ENCODE assay signal across 8 cellular contexts in the genomic region with DNA sequence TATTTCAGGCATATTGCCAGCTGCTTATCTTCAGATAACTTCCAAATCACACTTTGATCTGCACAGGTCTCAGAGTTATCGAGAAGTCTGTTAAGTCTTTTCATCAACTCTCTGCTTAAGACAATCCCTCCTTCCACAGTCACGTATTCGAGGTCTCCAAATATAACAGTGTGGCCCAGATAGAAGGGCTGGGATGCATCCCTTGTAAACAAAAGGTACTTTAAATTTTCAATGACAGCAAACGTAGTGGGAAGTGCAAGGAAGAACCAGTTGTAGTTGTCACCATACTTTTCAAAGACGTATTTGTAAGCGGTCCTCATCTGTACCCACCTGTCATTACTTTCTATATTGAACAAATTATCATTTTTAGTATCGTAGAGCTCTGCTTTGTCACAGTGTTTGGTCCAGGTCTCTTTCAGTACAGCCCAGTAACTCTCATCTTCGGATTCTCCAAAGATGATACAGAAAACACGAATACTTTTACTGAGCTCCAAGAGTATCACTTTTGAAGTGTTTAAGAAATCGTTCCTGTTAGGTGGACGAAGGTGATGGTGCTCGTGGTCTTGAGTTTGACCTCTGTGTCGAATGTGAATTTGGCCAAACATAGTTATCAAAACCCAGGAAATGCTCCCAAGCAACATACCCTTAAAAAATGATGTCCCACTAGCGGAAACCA. TPM values are rescaled to one million over a fixed set of nuclear protein-coding genes. Genes with fewer than 3 reads are reported as not detected.
DNase-seq lines count a peak whose midpoint lies in the region; ATAC-seq, FAIRE-seq and TF ChIP-seq lines count a peak whose summit lies in the region.

No MANE protein-coding gene starts in this region.

- H2AFZ ChIP-seq in endothelial cell of umbilical vein (ENCODE audit: low read depth, low read length) = peak overlapping the region; percentile 100

- FAIRE-seq in endothelial cell of umbilical vein (lab: Jason Lieb, UNC) = no peak

- peaks cover 10% of the 10 kb centered on the region for H3K4me1 Mint-ChIP-seq in CD14-positive monocyte

- H3K27me3 ChIP-seq in Panc1 (ENCODE audit: control insufficient read depth, insufficient read depth, low read length) (no peaks in the 10 kb centered on the region), endothelial cell of umbilical vein (ENCODE audit: control insufficient read depth in 2 of 2, insufficient read depth in 2 of 2, low read length in 2 of 2) (no peaks in the 10 kb centered on the region), ovary (no peaks in the 10 kb centered on the region)

- H3K9me1 ChIP-seq in endothelial cell of umbilical vein (replicated peaks; ENCODE audit: control insufficient read depth, extremely low read depth, insufficient read depth, low read length) = no peaks in the 10 kb centered on the region

- POLR2A ChIA-PET in Panc1 (lab: Charles Lee) (no interaction called here), endothelial cell of umbilical vein (lab: Charles Lee) (no interaction called here)

- no peaks in the 10 kb centered on the region for H3K36me3 Mint-ChIP-seq in CD14-positive monocyte

- dilution Hi-C loops in endothelial cell of umbilical vein (cut with MboI; ENCODE audit: extremely low pct_ligation_motif_present, low sequenced_read_pairs) = no loop called here

- peak overlapping the region; percentile 59 to 71 for H3K4me3 ChIP-seq in Panc1 (ENCODE audit: low read depth in 2 of 2, low read length in 2 of 2)
- peak overlapping the region; percentile 56 to 73 (median 59) for H3K4me3 ChIP-seq in endothelial cell of umbilical vein (replicated peaks in 1 of 3; ENCODE audit: insufficient read depth in 1 of 3, low read depth in 1 of 3, low read length in 3 of 3)
- peak overlapping the region; percentile 57 for H3K4me3 ChIP-seq in ovary

- BruUV-seq in Panc1 (replicated peaks; lab: Mats Ljungman, UMichigan) (no TSS peak), endothelial cell of umbilical vein (replicated peaks; lab: Mats Ljungman, UMichigan) (no TSS peak)

- no peaks in the 10 kb centered on the region for H4K20me1 ChIP-seq in endothelial cell of umbilical vein (replicated peaks; ENCODE audit: control insufficient read depth, extremely low read depth, insufficient read depth, low read length)

- TF ChIP-seq CTCF in CD14-positive monocyte (IDR thresholded peaks at IDR 0.05) (no peak), Panc1 (IDR thresholded peaks at IDR 0.05) (no peak), endothelial cell of umbilical vein (IDR thresholded peaks at IDR 0.05; ENCODE audit: extremely low read depth in 1 of 2, insufficient read depth in 1 of 2, low read depth in 1 of 2, low read length in 2 of 2) (no peak), ovary (IDR thresholded peaks at IDR 0.05) (no peak)

- no peak overlapping the region for H3K27ac Mint-ChIP-seq in CD14-positive monocyte

- peak overlapping the region; percentile 91 for H3K4me2 ChIP-seq in endothelial cell of umbilical vein (ENCODE audit: insufficient read depth, low read length)

- TF ChIP-seq POLR2A in endothelial cell of umbilical vein (IDR thresholded peaks at IDR 0.05; ENCODE audit: low read depth, low read length) (no peak), ovary (IDR thresholded peaks at IDR 0.05) (no peak)

- H3K36me3 ChIP-seq in Panc1 (ENCODE audit: control insufficient read depth, insufficient read depth, low read length) = no peaks in the 10 kb centered on the region
- H3K36me3 ChIP-seq in endothelial cell of umbilical vein (ENCODE audit: control insufficient read depth in 2 of 2, extremely low read depth in 1 of 2, insufficient read depth in 2 of 2, low read length in 2 of 2) = no peaks in the 10 kb centered on the region
- no peaks in the 10 kb centered on the region for H3K36me3 ChIP-seq in ovary

- peak; percentile 63 for ATAC-seq in Panc1
- ATAC-seq in GM19455 (IDR thresholded peaks at IDR 0.05; ENCODE audit: unreplicated experiment) = no peak

- H3K9ac ChIP-seq in endothelial cell of umbilical vein (replicated peaks; ENCODE audit: extremely low read depth, insufficient read depth, low read length) = peak overlapping the region; percentile 29

- TF ChIP-seq EP300 in ovary (IDR thresholded peaks at IDR 0.05) = no peak

- H3K9me3 Mint-ChIP-seq in CD14-positive monocyte = peaks cover 0 to 15% (median 7%) of the 10 kb centered on the region in 7 donors

- H3K9me3 ChIP-seq in Panc1 (ENCODE audit: control insufficient read depth, insufficient read depth, low read depth, low read length) = no peaks in the 10 kb centered on the region
- no peaks in the 10 kb centered on the region for H3K9me3 ChIP-seq in endothelial cell of umbilical vein (replicated peaks; ENCODE audit: control insufficient read depth, insufficient read depth, low read length)
- H3K9me3 ChIP-seq in ovary = no peaks in the 10 kb centered on the region

- no peaks in the 10 kb centered on the region for H3K79me2 ChIP-seq in endothelial cell of umbilical vein (ENCODE audit: control insufficient read depth, insufficient read depth, low read length)

- in situ Hi-C loops in Panc1 (cut with HindIII; ENCODE audit: low pct_unique_long_range_greater_than_20kb, low sequenced_read_pairs) = no loop called here

- peak overlapping the region; percentile 79 for H3K27ac ChIP-seq in Panc1 (ENCODE audit: low read length)
- no peak overlapping the region for H3K27ac ChIP-seq in endothelial cell of umbilical vein (ENCODE audit: insufficient read depth, low read depth, low read length)
- H3K27ac ChIP-seq in ovary = no peak overlapping the region

- DNase-seq in CD14-positive monocyte (ENCODE audit: low spot score) = no peak
- no peak for DNase-seq in Panc1 (ENCODE audit: low read depth, low spot score)
- peak; percentile 2 for DNase-seq in endothelial cell of umbilical vein (ENCODE audit: low read depth, low spot score)
- DNase-seq in ovary = no peak
- no peak for DNase-seq in head of caudate nucleus
- no peak for DNase-seq in nucleus accumbens (lab: John Stamatoyannopoulos, UW)
- DNase-seq in OCI-M2 (lab: John Stamatoyannopoulos, UW; ENCODE audit: unreplicated experiment) = no peak

- CTCF ChIA-PET in Panc1 (lab: Charles Lee) (no interaction called here), endothelial cell of umbilical vein (lab: Charles Lee) (interaction anchor here (1.1 kb wide), 1 partner anchor 123 kb away, joined by 3 read pairs; no protein-coding TSS in a partner anchor)

- intact Hi-C loops in CD14-positive monocyte (cut with micrococcal nuclease) = no loop called here
- intact Hi-C loops in Panc1 (cut with micrococcal nuclease; ENCODE audit: unreplicated experiment) = no loop called here
- intact Hi-C loops in endothelial cell of umbilical vein (cut with micrococcal nuclease) = no loop called here
- intact Hi-C loops in ovary (cut with DNase I) = no loop called here
- intact Hi-C loops in head of caudate nucleus (cut with DNase I) = no loop called here

- peak overlapping the region; percentile 67 to 80 for H3K4me3 Mint-ChIP-seq in CD14-positive monocyte

- H3K4me1 ChIP-seq in Panc1 (ENCODE audit: control insufficient read depth, insufficient read depth, low read length) = no peaks in the 10 kb centered on the region
- peaks cover 2% of the 10 kb centered on the region for H3K4me1 ChIP-seq in endothelial cell of umbilical vein (ENCODE audit: control insufficient read depth, extremely low read depth, insufficient read depth, low read length)
- no peaks in the 10 kb centered on the region for H3K4me1 ChIP-seq in ovary (ENCODE audit: insufficient read depth)

- H3K27me3 Mint-ChIP-seq in CD14-positive monocyte (ENCODE audit: low read depth in 3 of 3) = peaks cover 3 to 22% (median 7%) of the 10 kb centered on the region in 3 donors

- WGBS in ovary, 3 donors = 60 to 70% (median 69%) methylated on average over 14 of the region's 14 CpGs

TF ChIP-seq in endothelial cell of umbilical vein, 7 proteins besides CTCF, POLR2A, EP300 and RAD21:
- no peak for TF ChIP-seq POLR2AphosphoS5 (IDR thresholded peaks at IDR 0.05; ENCODE audit: insufficient read depth, low read depth, low read length)

RNA-seq across cellular contexts. Expression of a gene that starts 0.4 kb away (rescaled TPM):
- polyA plus RNA-seq in CD14-positive monocyte (not detected), endothelial cell of umbilical vein (0.38 and 0.76 TPM in 2 replicates), ovary (1 to 10 TPM; 1.2 to 1.3 TPM)
- total RNA-seq in Panc1 (2021; ENCODE audit: unreplicated experiment) (0.54 TPM), endothelial cell of umbilical vein (0.40 and 0.74 TPM in 2 replicates), ovary (1 to 10 TPM in 3 of 7 donors, under 1 TPM in 2, not detected in 2; 0.64 to 1.6 (median 1.2) TPM)
- polyA plus RNA-seq in Panc1 (2012; ENCODE audit: insufficient read length) = not detected
- polyA plus RNA-seq in endothelial cell of umbilical vein (2011; cell fraction: cytosol; rRNA removed) = 0.93 and 1.0 TPM in 2 replicates
- polyA plus RNA-seq in endothelial cell of umbilical vein (2011; cell fraction: nucleus; rRNA removed) = 0.28 and 0.49 TPM in 2 replicates
- polyA plus RNA-seq in endothelial cell of umbilical vein (2012) = 0.44 TPM in 1 of 2 replicates, not detected in the other
- 1.2 TPM in 1 of 2 replicates, not detected in the other for polyA minus RNA-seq in endothelial cell of umbilical vein
- polyA minus RNA-seq in endothelial cell of umbilical vein (2011; cell fraction: cytosol; rRNA and poly(A)+ RNA removed) = not detected
- not detected in 2 replicates for polyA minus RNA-seq in endothelial cell of umbilical vein (2011; cell fraction: nucleus; rRNA and poly(A)+ RNA removed)

RNA-seq across cellular contexts. Expression of a gene that starts 38.7 kb away (rescaled TPM):
- polyA plus RNA-seq in CD14-positive monocyte = not detected
- total RNA-seq in Panc1 (2021; ENCODE audit: unreplicated experiment) = 15.0 TPM
- 7.9 TPM for polyA plus RNA-seq in Panc1 (2012; ENCODE audit: insufficient read length)
- 0.58 and 1.1 TPM in 2 replicates for total RNA-seq in endothelial cell of umbilical vein
- 0.35 and 0.41 TPM in 2 replicates for polyA plus RNA-seq in endothelial cell of umbilical vein
- polyA plus RNA-seq in endothelial cell of umbilical vein (2011; cell fraction: cytosol; rRNA removed) = 0.19 and 0.32 TPM in 2 replicates
- 4.8 and 5.1 TPM in 2 replicates for polyA plus RNA-seq in endothelial cell of umbilical vein (2011; cell fraction: nucleus; rRNA removed)
- polyA plus RNA-seq in endothelial cell of umbilical vein (2012) = 0.86 and 0.97 TPM in 2 replicates
- polyA minus RNA-seq in endothelial cell of umbilical vein = 0.89 and 1.7 TPM in 2 replicates
- polyA minus RNA-seq in endothelial cell of umbilical vein (2011; cell fraction: cytosol; rRNA and poly(A)+ RNA removed) = not detected
- polyA minus RNA-seq in endothelial cell of umbilical vein (2011; cell fraction: nucleus; rRNA and poly(A)+ RNA removed) = 0.77 and 1.9 TPM in 2 replicates
- 10 to 100 TPM; 26.4 to 66.5 (median 39.5) TPM for total RNA-seq in ovary
- polyA plus RNA-seq in ovary = 10 to 100 TPM; 15.8 to 25.9 TPM
